ENCODE assay signal across 15 cellular contexts in the genomic region with DNA sequence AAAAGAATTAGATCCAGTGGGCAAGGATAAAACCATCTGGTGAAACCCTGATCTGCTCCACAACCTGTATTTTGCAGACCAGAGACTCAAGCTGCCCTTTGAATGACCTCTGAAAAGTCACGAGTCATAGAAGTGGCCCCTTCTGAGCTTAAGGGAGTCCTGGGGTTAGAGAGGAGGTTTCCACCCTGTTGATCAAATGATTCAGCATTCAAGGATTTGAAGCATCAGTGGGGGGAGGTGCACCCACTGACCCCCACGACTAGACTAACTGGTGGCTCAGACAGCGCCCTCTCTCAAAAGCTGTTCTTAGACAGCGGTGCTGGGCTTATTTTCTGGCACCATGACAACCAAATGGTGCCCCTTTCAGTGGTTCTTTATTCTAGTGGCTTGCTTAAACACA. TPM values are rescaled to one million over a fixed set of nuclear protein-coding genes. Genes with fewer than 3 reads are reported as not detected.
DNase-seq lines count a peak whose midpoint lies in the region; TF ChIP-seq lines count a peak whose summit lies in the region.
"Had no signal": no experiment of that assay in that cellular context is flagged by ENCODE, and none has a peak within 500 bp of the region (broad histone marks: within the 10 kb centered on the region; RNA-seq: fewer than 3 reads in every experiment).

No MANE protein-coding gene starts in this region.

- H3K9ac ChIP-seq in skeletal muscle satellite cell (ENCODE audit: low read depth, low read length), result no peak overlapping the region

- peaks cover 28% of the 10 kb centered on the region for H3K4me1 ChIP-seq in skeletal muscle satellite cell (ENCODE audit: control insufficient read depth, insufficient read depth, low read length)

- H3K27me3 ChIP-seq in skeletal muscle satellite cell (ENCODE audit: control insufficient read depth, insufficient read depth, low read length), result no peaks in the 10 kb centered on the region
- H3K27me3 ChIP-seq: ovary had no signal

- H3K36me3 Mint-ChIP-seq in progenitor cell of endocrine pancreas (ENCODE audit: insufficient read depth), result peaks cover 7% of the 10 kb centered on the region

- no peaks in the 10 kb centered on the region for H3K36me3 ChIP-seq in skeletal muscle satellite cell (ENCODE audit: insufficient read depth, low read length)
- H3K36me3 ChIP-seq: ovary had no signal

- peak overlapping the region; percentile 18 for H3K4me2 ChIP-seq in skeletal muscle satellite cell (ENCODE audit: low read length)

- no peak overlapping the region for H3K4me3 ChIP-seq in skeletal muscle satellite cell (ENCODE audit: low read length)
- H3K4me3 ChIP-seq: lung, ovary had no signal

- H3K4me3 Mint-ChIP-seq in progenitor cell of endocrine pancreas (ENCODE audit: low read depth), result no peak overlapping the region

- H3K9me3 Mint-ChIP-seq in progenitor cell of endocrine pancreas (ENCODE audit: low read depth), result peaks cover 4% of the 10 kb centered on the region

- peaks cover 26% of the 10 kb centered on the region for H3K4me1 Mint-ChIP-seq in progenitor cell of endocrine pancreas (ENCODE audit: low read depth)

- TF ChIP-seq CTCF in progenitor cell of endocrine pancreas (IDR thresholded peaks at IDR 0.05; ENCODE audit: unreplicated experiment), result no peak

- no peaks in the 10 kb centered on the region for H3K27me3 Mint-ChIP-seq in progenitor cell of endocrine pancreas

- no peaks in the 10 kb centered on the region for H3K9me3 ChIP-seq in skeletal muscle satellite cell (replicated peaks; ENCODE audit: low read length)
- H3K9me3 ChIP-seq: ovary had no signal

- DNase-seq in DMS53 (lab: John Stamatoyannopoulos, UW), result peak; percentile 8
- no peak for DNase-seq in DMS53 treated with DMSO at 0.1 percent for 48 hours (lab: John Stamatoyannopoulos, UW; ENCODE audit: unreplicated experiment)
- DNase-seq in RPMI7951 (ENCODE audit: low read depth), result peak; percentile 1
- peak; percentile 88 for DNase-seq in glomerular visceral epithelial cell (ENCODE audit: extremely low spot score)
- DNase-seq in T1000 (lab: John Stamatoyannopoulos, UW), result no peak
- no peak for DNase-seq in progenitor cell of endocrine pancreas (ENCODE audit: low spot score, unreplicated experiment)
- no peak for DNase-seq in germinal center (ENCODE audit: low spot score)
- DNase-seq: activated CD8-positive, alpha-beta memory T cell treated with anti-CD3 and anti-CD28 coated beads for 24 hours; Kasumi-1; NCI-H1930; NCI-H774; ovary; SIG-M5 had no signal

- no peak overlapping the region for H3K27ac Mint-ChIP-seq in progenitor cell of endocrine pancreas

RNA-seq across cellular contexts. Expression of gene PLCE1, which starts 44.3 kb away (rescaled TPM):
- total RNA-seq in RPMI7951 (2014; rRNA removed; shearing (Covaris generic)), result 0.10 and 0.24 TPM in 2 replicates
- total RNA-seq in skeletal muscle satellite cell (2012; rRNA removed), result 1.5 and 2.6 TPM in 2 replicates
- 12.1 and 14.1 TPM in 2 replicates for total RNA-seq in progenitor cell of endocrine pancreas

Comparison
In these comparisons a context has a peak if more than half of its experiments do, and no peak if none do; other contexts are left out.
1. DNase-seq: peak in DMS53 (single experiment), RPMI7951 (single experiment) and glomerular visceral epithelial cell (single experiment); none in DMS53 treated with DMSO at 0.1 percent for 48 hours (single experiment), T1000 (single experiment), progenitor cell of endocrine pancreas (single experiment) and germinal center (single experiment).
2. RNA of gene PLCE1, which starts 44.3 kb away (total RNA-seq): 12.1 to 14.1 TPM in progenitor cell of endocrine pancreas; 0.10 to 0.24 TPM in RPMI7951; every median in the first group is over 10 times any median in the second.